Comparison of ENCODE assay signal across 13 cellular contexts in the genomic region with DNA sequence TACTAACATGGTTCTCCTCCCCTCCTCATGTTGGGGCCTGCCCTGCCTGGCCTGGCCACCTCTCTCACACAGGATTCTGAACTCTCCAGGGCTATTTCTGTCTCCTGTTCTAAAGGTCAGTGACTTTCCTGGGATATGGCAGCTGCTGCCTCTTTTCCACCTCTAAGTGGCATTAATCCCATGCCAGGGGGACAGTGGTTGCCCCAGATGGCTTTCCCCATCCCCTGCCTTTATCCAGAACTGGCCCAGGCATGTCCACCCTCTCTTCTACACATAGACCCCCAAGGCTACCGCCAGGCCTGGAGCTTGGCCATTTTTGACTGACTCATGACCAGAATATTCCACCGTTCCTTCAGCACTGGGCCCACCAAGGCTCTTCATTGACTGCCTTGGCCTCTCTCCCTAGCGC.
A peak's percentile ranks its signal among the peaks of the same experiment; 100 is the strongest.
DNase-seq lines count a peak whose midpoint lies in the region; ATAC-seq and TF ChIP-seq lines count a peak whose summit lies in the region.
"Had no signal": no experiment of that assay in that cellular context is flagged by ENCODE, and none has a peak within 500 bp of the region (broad histone marks: within the 10 kb centered on the region; RNA-seq: fewer than 3 reads in every experiment).

No MANE protein-coding gene starts in this region.

- H3F3A ChIP-seq in neural cell (ENCODE audit: insufficient read depth, low read length, poor library complexity, severe bottlenecking), result no peaks in the 10 kb centered on the region

- H3K79me2 ChIP-seq in neural cell (replicated peaks; ENCODE audit: insufficient read depth, low read length), result no peaks in the 10 kb centered on the region

- ATAC-seq in HG02938 (IDR thresholded peaks at IDR 0.05; ENCODE audit: unreplicated experiment) (no peak), HG03565 (IDR thresholded peaks at IDR 0.05; ENCODE audit: unreplicated experiment) (no peak)
- ATAC-seq: activated CD4-positive, CD25-positive, alpha-beta regulatory T cell treated with anti-CD3 and anti-CD28 coated beads, Interleukin-2, amount 50 U/mL, for 24 hours had no signal

- H3K9me3 ChIP-seq in AG04450 (ENCODE audit: control insufficient read depth, insufficient read depth, low read length) (no peaks in the 10 kb centered on the region), SJCRH30 (replicated peaks) (no peaks in the 10 kb centered on the region), esophagus squamous epithelium (no peaks in the 10 kb centered on the region), neural cell (ENCODE audit: low read length) (no peaks in the 10 kb centered on the region)
- no peaks in the 10 kb centered on the region for H3K9me3 ChIP-seq in CD8-positive, alpha-beta memory T cell (ENCODE audit: low read length)
- H3K9me3 ChIP-seq: thyroid gland had no signal

- H3K9me2 ChIP-seq in neural cell (ENCODE audit: insufficient read depth, low read length), result no peaks in the 10 kb centered on the region

- peaks cover under 1 to 7% (median 3%) of the 10 kb centered on the region in 3 donors for H3K4me1 Mint-ChIP-seq in CD8-positive, alpha-beta memory T cell

- H3K9me3 Mint-ChIP-seq in CD8-positive, alpha-beta memory T cell, result no peaks in the 10 kb centered on the region

- no peaks in the 10 kb centered on the region for H3K27me3 Mint-ChIP-seq in CD8-positive, alpha-beta memory T cell

- no peak overlapping the region for H3K4me3 Mint-ChIP-seq in CD8-positive, alpha-beta memory T cell

- POLR2A ChIA-PET in AG04450 (lab: Yijun Ruan, JAX), result interaction anchor here (1.0 to 2.9 kb wide), 2 partner anchors 19 to 90 kb away, joined by 3 to 28 read pairs; no protein-coding TSS in a partner anchor
- POLR2A ChIA-PET in CD8-positive, alpha-beta memory T cell (lab: Charles Lee), result no interaction called here

- no peak overlapping the region for H3K4me2 ChIP-seq in neural cell (ENCODE audit: low read length)

- TF ChIP-seq CTCF in AG04450 (IDR thresholded peaks at IDR 0.05; ENCODE audit: low read depth, low read length), result no peak
- TF ChIP-seq CTCF in esophagus squamous epithelium (IDR thresholded peaks at IDR 0.05), result no peak
- no peak for TF ChIP-seq CTCF in neural cell (IDR thresholded peaks at IDR 0.05; ENCODE audit: poor library complexity, severe bottlenecking)

- no peak for TF ChIP-seq EP300 in neural cell (conservative IDR thresholded peaks at IDR 0.05; ENCODE audit: poor library complexity, severe bottlenecking)

- no peak overlapping the region for H3K4me3 ChIP-seq in AG04450 (ENCODE audit: low read depth, low read length)
- no peak overlapping the region for H3K4me3 ChIP-seq in SJCRH30
- H3K4me3 ChIP-seq in esophagus squamous epithelium, result no peak overlapping the region
- H3K4me3 ChIP-seq in neural cell (ENCODE audit: low read length), result no peak overlapping the region
- no peak overlapping the region for H3K4me3 ChIP-seq in CD8-positive, alpha-beta memory T cell (ENCODE audit: low read length)
- H3K4me3 ChIP-seq: thyroid gland had no signal

- no peak for TF ChIP-seq RAD21 in neural cell (conservative IDR thresholded peaks at IDR 0.05)

- peak overlapping the region in 1 of 8 donors; percentile 58 for H3K27ac Mint-ChIP-seq in CD8-positive, alpha-beta memory T cell

- no peaks in the 10 kb centered on the region for H3K27me3 ChIP-seq in AG04450 (ENCODE audit: control insufficient read depth, insufficient read depth, low read length)
- no peaks in the 10 kb centered on the region for H3K27me3 ChIP-seq in SJCRH30
- H3K27me3 ChIP-seq in esophagus squamous epithelium, result no peaks in the 10 kb centered on the region
- no peaks in the 10 kb centered on the region for H3K27me3 ChIP-seq in neural cell (ENCODE audit: insufficient read depth, low read depth, low read length)
- no peaks in the 10 kb centered on the region for H3K27me3 ChIP-seq in CD8-positive, alpha-beta memory T cell (ENCODE audit: insufficient read depth, low read length, poor library complexity, severe bottlenecking)
- H3K27me3 ChIP-seq: thyroid gland had no signal

- intact Hi-C loops in esophagus squamous epithelium (cut with DNase I), result no loop called here

- peaks cover 50% of the 10 kb centered on the region for H3K4me1 ChIP-seq in SJCRH30
- peaks cover 4 to 41% (median 22%) of the 10 kb centered on the region in 3 donors for H3K4me1 ChIP-seq in esophagus squamous epithelium
- no peaks in the 10 kb centered on the region for H3K4me1 ChIP-seq in CD8-positive, alpha-beta memory T cell (ENCODE audit: insufficient read depth, low read length)

- WGBS in esophagus squamous epithelium, 2 donors, result 67 to 76% methylated on average over 3 of the region's 3 CpGs

- no peaks in the 10 kb centered on the region for H4K20me1 ChIP-seq in neural cell (ENCODE audit: insufficient read depth)

- CTCF ChIA-PET in AG04450 (lab: Charles Lee), result interaction anchor here (1.8 to 2.8 kb wide), 2 partner anchors 21 to 25 kb away, joined by 10 to 25 read pairs; no protein-coding TSS in a partner anchor
- CTCF ChIA-PET in CD8-positive, alpha-beta memory T cell (lab: Charles Lee), result interaction anchor here (0.8 to 1.5 kb wide), 2 partner anchors 24 to 62 kb away, joined by 3 to 5 read pairs; no protein-coding TSS in a partner anchor

- H2AFZ ChIP-seq in neural cell (ENCODE audit: low read depth, low read length), result no peak overlapping the region

- H3K36me3 Mint-ChIP-seq in CD8-positive, alpha-beta memory T cell, result no peaks in the 10 kb centered on the region

- H3K36me3 ChIP-seq in SJCRH30, result no peaks in the 10 kb centered on the region
- H3K36me3 ChIP-seq in esophagus squamous epithelium, result no peaks in the 10 kb centered on the region
- H3K36me3 ChIP-seq in neural cell (ENCODE audit: insufficient read depth, low read length), result no peaks in the 10 kb centered on the region
- no peaks in the 10 kb centered on the region for H3K36me3 ChIP-seq in CD8-positive, alpha-beta memory T cell (ENCODE audit: insufficient read depth, low read length)
- H3K36me3 ChIP-seq: thyroid gland had no signal

- DNase-seq in AG04450 (ENCODE audit: low read depth, low spot score) (no peak), SJCRH30 (peak in 1 of 2 experiments; percentile 66), esophagus squamous epithelium (lab: John Stamatoyannopoulos, UW) (no peak)
- no peak for DNase-seq in CD8-positive, alpha-beta memory T cell
- no peak for DNase-seq in central memory CD4-positive, alpha-beta T cell
- DNase-seq: aorta, hippocampal formation, T-helper 1 cell, thyroid gland had no signal

- H3K9ac ChIP-seq in neural cell (ENCODE audit: low read length), result peak overlapping the region; percentile 64

- peak overlapping the region; percentile 77 for H3K27ac ChIP-seq in AG04450 (ENCODE audit: low read depth, low read length)
- H3K27ac ChIP-seq in SJCRH30, result peak overlapping the region; percentile 58
- peak overlapping the region in 3 of 4 donors; percentile 31 to 70 (median 69) for H3K27ac ChIP-seq in esophagus squamous epithelium
- H3K27ac ChIP-seq in neural cell (ENCODE audit: low read length), result peak overlapping the region; percentile 89
- H3K27ac ChIP-seq in CD8-positive, alpha-beta memory T cell (ENCODE audit: low read depth, low read length), result no peak overlapping the region
- H3K27ac ChIP-seq: thyroid gland had no signal

- no peak for TF ChIP-seq POLR2A in esophagus squamous epithelium (IDR thresholded peaks at IDR 0.05)

TF ChIP-seq in neural cell, 6 proteins besides CTCF, POLR2A, EP300 and RAD21:
- TF ChIP-seq TAF1 (IDR thresholded peaks at IDR 0.05; ENCODE audit: low read depth) (no peak), POLR2AphosphoS5 (IDR thresholded peaks at IDR 0.05) (no peak), SMC3 (conservative IDR thresholded peaks at IDR 0.05; ENCODE audit: poor library complexity) (no peak), EZH2 (IDR thresholded peaks at IDR 0.05; ENCODE audit: borderline replicate concordance, insufficient read depth, low read length, poor library complexity, severe bottlenecking) (no peak), MXI1 (conservative IDR thresholded peaks at IDR 0.05; ENCODE audit: poor library complexity, severe bottlenecking) (no peak)
- TF ChIP-seq, protein P1, sequence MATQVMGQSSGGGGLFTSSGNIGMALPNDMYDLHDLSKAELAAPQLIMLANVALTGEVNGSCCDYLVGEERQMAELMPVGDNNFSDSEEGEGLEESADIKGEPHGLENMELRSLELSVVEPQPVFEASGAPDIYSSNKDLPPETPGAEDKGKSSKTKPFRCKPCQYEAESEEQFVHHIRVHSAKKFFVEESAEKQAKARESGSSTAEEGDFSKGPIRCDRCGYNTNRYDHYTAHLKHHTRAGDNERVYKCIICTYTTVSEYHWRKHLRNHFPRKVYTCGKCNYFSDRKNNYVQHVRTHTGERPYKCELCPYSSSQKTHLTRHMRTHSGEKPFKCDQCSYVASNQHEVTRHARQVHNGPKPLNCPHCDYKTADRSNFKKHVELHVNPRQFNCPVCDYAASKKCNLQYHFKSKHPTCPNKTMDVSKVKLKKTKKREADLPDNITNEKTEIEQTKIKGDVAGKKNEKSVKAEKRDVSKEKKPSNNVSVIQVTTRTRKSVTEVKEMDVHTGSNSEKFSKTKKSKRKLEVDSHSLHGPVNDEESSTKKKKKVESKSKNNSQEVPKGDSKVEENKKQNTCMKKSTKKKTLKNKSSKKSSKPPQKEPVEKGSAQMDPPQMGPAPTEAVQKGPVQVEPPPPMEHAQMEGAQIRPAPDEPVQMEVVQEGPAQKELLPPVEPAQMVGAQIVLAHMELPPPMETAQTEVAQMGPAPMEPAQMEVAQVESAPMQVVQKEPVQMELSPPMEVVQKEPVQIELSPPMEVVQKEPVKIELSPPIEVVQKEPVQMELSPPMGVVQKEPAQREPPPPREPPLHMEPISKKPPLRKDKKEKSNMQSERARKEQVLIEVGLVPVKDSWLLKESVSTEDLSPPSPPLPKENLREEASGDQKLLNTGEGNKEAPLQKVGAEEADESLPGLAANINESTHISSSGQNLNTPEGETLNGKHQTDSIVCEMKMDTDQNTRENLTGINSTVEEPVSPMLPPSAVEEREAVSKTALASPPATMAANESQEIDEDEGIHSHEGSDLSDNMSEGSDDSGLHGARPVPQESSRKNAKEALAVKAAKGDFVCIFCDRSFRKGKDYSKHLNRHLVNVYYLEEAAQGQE (IDR thresholded peaks at IDR 0.05; ENCODE audit: borderline replicate concordance), result no peak
